ENCODE assay signal across 6 cellular contexts in genomic region chr11:504994-505344, GRCh38. TPM values are rescaled to one million over a fixed set of nuclear protein-coding genes. Genes with fewer than 3 reads are reported as not detected.
DNase-seq lines count a peak whose midpoint lies in the region; ATAC-seq and TF ChIP-seq lines count a peak whose summit lies in the region.

No MANE protein-coding gene starts in this region.

- peaks cover 25 to 36% of the 10 kb centered on the region in 2 donors for H3K36me3 Mint-ChIP-seq in CD14-positive monocyte
- peaks cover 13% of the 10 kb centered on the region for H3K36me3 Mint-ChIP-seq in WTC11

- H3K4me3 Mint-ChIP-seq in CD14-positive monocyte (peak overlapping the region; percentile 92 to 93), WTC11 (peak overlapping the region; percentile 93)

- peak overlapping the region; percentile 47 for H3K4me3 ChIP-seq in mononuclear cell (ENCODE audit: low read length)

- H3K27me3 Mint-ChIP-seq in CD14-positive monocyte (ENCODE audit: low read depth in 3 of 3), result no peaks in the 10 kb centered on the region
- H3K27me3 Mint-ChIP-seq in WTC11 (ENCODE audit: low read depth), result no peaks in the 10 kb centered on the region; the same call in 1 of the 2 replicates

- TF ChIP-seq CTCF in CD14-positive monocyte (IDR thresholded peaks at IDR 0.05) (no peak), WTC11 (IDR thresholded peaks at IDR 0.05) (no peak)

- peak overlapping the region; percentile 99 to 100 (median 100) for H3K27ac Mint-ChIP-seq in CD14-positive monocyte
- no peak overlapping the region for H3K27ac Mint-ChIP-seq in WTC11

- no peaks in the 10 kb centered on the region for H3K27me3 ChIP-seq in mononuclear cell (ENCODE audit: insufficient read depth, low read length)

- H3K9me3 ChIP-seq in mononuclear cell (ENCODE audit: low read depth, low read length), result no peaks in the 10 kb centered on the region

- DNase-seq in CD14-positive monocyte (ENCODE audit: low spot score) (no peak), WTC11 (ENCODE audit: low spot score) (no peak), cerebellar cortex (ENCODE audit: low spot score) (no peak), SHP77 treated with DMSO at 0.1 percent for 48 hours (lab: John Stamatoyannopoulos, UW) (no peak), NCI-H446 treated with DMSO at 0.1 percent for 48 hours (lab: John Stamatoyannopoulos, UW) (no peak)

- H3K9me3 Mint-ChIP-seq in CD14-positive monocyte, result no peaks in the 10 kb centered on the region
- H3K9me3 Mint-ChIP-seq in WTC11, result no peaks in the 10 kb centered on the region

- intact Hi-C loops in CD14-positive monocyte (cut with micrococcal nuclease), result loop anchor here in 1 of 2 donors (2.0 to 10.0 kb wide), 5 partner anchors 72 to 300 kb away; partner anchors contain the start of genes BET1L, PHRF1, PSMD13 and RIC8A

- POLR2A ChIA-PET in WTC11 (lab: Charles Lee), result interaction anchor here (0.6 kb wide), 1 partner anchor 8 kb away, joined by 3 read pairs; no protein-coding TSS in a partner anchor

- CTCF ChIA-PET in WTC11 (lab: Charles Lee), result interaction anchor here (1.0 to 2.1 kb wide), 3 partner anchors 14 to 254 kb away, joined by 3 to 17 read pairs (median 4); partner anchors contain the start of gene PTDSS2

- H3K4me1 ChIP-seq in mononuclear cell (ENCODE audit: insufficient read depth, low read length), result peaks cover 58% of the 10 kb centered on the region

- no peak for ATAC-seq in WTC11

- H3K4me1 Mint-ChIP-seq in CD14-positive monocyte (peaks cover 51% of the 10 kb centered on the region), WTC11 (peaks cover 12% of the 10 kb centered on the region)

TF ChIP-seq in WTC11, 78 proteins besides CTCF, POLR2A, EP300 and RAD21:
- no peak for TF ChIP-seq ATF2 (CRISPR knock-in tag; IDR thresholded peaks at IDR 0.05; ENCODE audit: borderline replicate concordance, low read depth)
- TF ChIP-seq TEAD4 (CRISPR knock-in tag; IDR thresholded peaks at IDR 0.05), result no peak
- no peak for TF ChIP-seq ETV6 (CRISPR knock-in tag; IDR thresholded peaks at IDR 0.05)
- TF ChIP-seq MYBL2 (CRISPR knock-in tag; IDR thresholded peaks at IDR 0.05), result no peak
- TF ChIP-seq CREM (CRISPR knock-in tag; IDR thresholded peaks at IDR 0.05), result no peak

RNA-seq across cellular contexts. Expression of gene RNH1, which starts 2.1 kb away (rescaled TPM):
- 100 to 1,000 TPM; 443 to 445 TPM for polyA plus RNA-seq in CD14-positive monocyte
- total RNA-seq in WTC11 (2021), result 59.0 to 67.5 TPM (median 60.4 TPM) in 3 replicates
- 92.2 TPM for total RNA-seq in mononuclear cell

RNA-seq across cellular contexts. Expression of gene HRAS, which starts 30.4 kb away (rescaled TPM):
- 10 to 100 TPM; 10.1 to 10.3 TPM for polyA plus RNA-seq in CD14-positive monocyte
- total RNA-seq in WTC11 (2021) (42.9 to 62.4 TPM (median 48.3 TPM) in 3 replicates), mononuclear cell (7.1 TPM)

RNA-seq across cellular contexts. Expression of gene LRRC56, which starts 32.4 kb away (rescaled TPM):
- under 1 TPM in 1 of 2 donors, not detected in 1; 0.09 TPM for polyA plus RNA-seq in CD14-positive monocyte
- total RNA-seq in WTC11 (2021), result 2.3 to 3.4 TPM (median 2.5 TPM) in 3 replicates
- 0.94 TPM for total RNA-seq in mononuclear cell

RNA-seq across cellular contexts. Expression of gene PTDSS2, which starts 54.9 kb away (rescaled TPM):
- polyA plus RNA-seq in CD14-positive monocyte, result 10 to 100 TPM in 1 of 2 donors, 1 to 10 TPM in 1; 9.3 to 12.4 TPM
- total RNA-seq in WTC11 (2021) (49.5 to 56.8 TPM (median 55.2 TPM) in 3 replicates), mononuclear cell (8.8 TPM)

RNA-seq across cellular contexts. Expression of gene LMNTD2, which starts 55.6 kb away (rescaled TPM):
- polyA plus RNA-seq in CD14-positive monocyte, result 1 to 10 TPM in 1 of 2 donors, under 1 TPM in 1; 0.67 to 1.2 TPM
- total RNA-seq in WTC11 (2021), result 4.0 to 6.0 TPM (median 5.9 TPM) in 3 replicates
- total RNA-seq in mononuclear cell, result 2.1 TPM
